ENCODE assay signal across 20 cellular contexts in the genomic region with DNA sequence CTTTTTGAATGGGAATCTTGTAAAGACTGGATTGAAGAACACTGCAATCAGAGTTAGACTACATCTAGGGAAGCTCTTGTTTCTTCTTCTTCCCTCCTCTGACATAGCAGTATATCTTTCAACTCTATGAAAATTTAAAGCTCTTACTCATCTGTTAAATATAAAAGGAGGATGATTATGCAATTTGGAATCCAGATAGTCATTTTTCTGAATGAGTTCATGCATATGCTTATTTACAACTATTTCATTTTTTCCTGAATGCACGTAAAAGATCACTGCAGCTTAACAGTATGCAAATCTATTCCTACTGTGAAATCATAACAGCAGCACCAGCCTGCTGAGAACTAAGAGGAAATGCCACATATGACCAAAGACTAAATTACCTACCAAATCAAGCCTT.
DNase-seq lines count a peak whose midpoint lies in the region; ATAC-seq, FAIRE-seq and TF ChIP-seq lines count a peak whose summit lies in the region.
"Had no signal": no experiment of that assay in that cellular context is flagged by ENCODE, and none has a peak within 500 bp of the region (broad histone marks: within the 10 kb centered on the region; RNA-seq: fewer than 3 reads in every experiment).

No MANE protein-coding gene starts in this region.

- H3K9me2 ChIP-seq in Karpas-422 (replicated peaks; ENCODE audit: insufficient read depth, low read length), result no peaks in the 10 kb centered on the region

- no peak overlapping the region for H3K4me3 Mint-ChIP-seq in memory B cell
- H3K4me3 Mint-ChIP-seq: activated naive CD4-positive, alpha-beta T cell treated with anti-CD3 and anti-CD28 coated beads for 36 hours; endodermal cell; T-helper 1 cell treated with Interleukin-12 subunit alpha and Interleukin-12 subunit beta and Interleukin-4 antibody, amounts not matched to agents 30 μg/mL and 1 μg/mL, for 36 hours had no signal

- H3K9me3 ChIP-seq in Karpas-422 (ENCODE audit: low read length), result no peaks in the 10 kb centered on the region
- H3K9me3 ChIP-seq: pancreas had no signal

- H3K4me3 ChIP-seq in Karpas-422 (ENCODE audit: low read length), result no peak overlapping the region
- no peak overlapping the region for H3K4me3 ChIP-seq in bronchial epithelial cell (ENCODE audit: low read depth, low read length)
- H3K4me3 ChIP-seq: pancreas, upper lobe of left lung had no signal

- H3K4me2 ChIP-seq in Karpas-422 (ENCODE audit: low read depth, low read length, poor library complexity, severe bottlenecking), result peak overlapping the region; percentile 33

- H3K9ac ChIP-seq in Karpas-422 (ENCODE audit: low read length), result no peak overlapping the region

- H3K36me3 Mint-ChIP-seq in memory B cell, result peaks cover 26% of the 10 kb centered on the region

- no peak for FAIRE-seq in bronchial epithelial cell (lab: Jason Lieb, UNC)
- FAIRE-seq: kidney, pancreas, small intestine had no signal

- no peaks in the 10 kb centered on the region for H3K79me2 ChIP-seq in Karpas-422 (ENCODE audit: low read length)

- H2AFZ ChIP-seq in Karpas-422 (ENCODE audit: low read length), result 0 out of 2 replicates have a peak overlapping the region, but pooled peaks have one; percentile 60

- DNase-seq in GM03348 (ENCODE audit: low spot score), result peak; percentile 44
- DNase-seq in Karpas-422, result peak; percentile 57
- peak; percentile 75 for DNase-seq in bronchial epithelial cell (ENCODE audit: low read depth)
- DNase-seq in memory B cell (ENCODE audit: low spot score in 2 of 2), result no peak
- DNase-seq: activated CD8-positive, alpha-beta memory T cell treated with anti-CD3 and anti-CD28 coated beads, Interleukin-2, amount 50 U/mL, for 4 hours; activated naive CD4-positive, alpha-beta T cell treated with anti-CD3 and anti-CD28 coated beads for 36 hours; AML-193; endodermal cell; kidney; NCI-H1930; pancreas; small intestine; stimulated activated naive CD4-positive, alpha-beta T cell treated with Interleukin-2 at 50 U/mL for 16 hours; upper lobe of left lung had no signal

- no peaks in the 10 kb centered on the region for H3K9me3 Mint-ChIP-seq in memory B cell
- H3K9me3 Mint-ChIP-seq: endodermal cell; T-helper 1 cell treated with Interleukin-12 subunit alpha and Interleukin-12 subunit beta and Interleukin-4 antibody, amounts not matched to agents 30 μg/mL and 1 μg/mL, for 36 hours had no signal

- H3K27ac ChIP-seq in Karpas-422 (ENCODE audit: low read length), result no peak overlapping the region
- H3K27ac ChIP-seq: pancreas, upper lobe of left lung had no signal

- TF ChIP-seq CTCF in bronchial epithelial cell (IDR thresholded peaks at IDR 0.05; ENCODE audit: insufficient read depth, low read length, severe bottlenecking), result no peak

- H4K20me1 ChIP-seq in Karpas-422 (ENCODE audit: insufficient read depth, low read depth, low read length), result no peaks in the 10 kb centered on the region

- H3K27me3 ChIP-seq in Karpas-422 (ENCODE audit: low read length), result no peaks in the 10 kb centered on the region
- no peaks in the 10 kb centered on the region for H3K27me3 ChIP-seq in bronchial epithelial cell (ENCODE audit: control insufficient read depth, insufficient read depth, low read length)
- H3K27me3 ChIP-seq: upper lobe of left lung had no signal

- H3K27ac Mint-ChIP-seq in memory B cell, result peak overlapping the region; percentile 53
- H3K27ac Mint-ChIP-seq: activated naive CD4-positive, alpha-beta T cell treated with anti-CD3 and anti-CD28 coated beads for 36 hours; endodermal cell; T-helper 1 cell treated with Interleukin-12 subunit alpha and Interleukin-12 subunit beta and Interleukin-4 antibody, amounts not matched to agents 30 μg/mL and 1 μg/mL, for 36 hours had no signal

- peaks cover 18% of the 10 kb centered on the region for H3K4me1 ChIP-seq in Karpas-422 (ENCODE audit: low read length)
- H3K4me1 ChIP-seq: pancreas, upper lobe of left lung had no signal

- H3K36me3 ChIP-seq in Karpas-422 (ENCODE audit: insufficient read depth, low read length) (no peaks in the 10 kb centered on the region), bronchial epithelial cell (ENCODE audit: control insufficient read depth, insufficient read depth, low read length) (no peaks in the 10 kb centered on the region)
- H3K36me3 ChIP-seq: pancreas, upper lobe of left lung had no signal

- peaks cover 15% of the 10 kb centered on the region for H3K4me1 Mint-ChIP-seq in memory B cell
- H3K4me1 Mint-ChIP-seq: endodermal cell had no signal

- H3K27me3 Mint-ChIP-seq in memory B cell, result no peaks in the 10 kb centered on the region

- peak; percentile 78 for ATAC-seq in memory B cell (ENCODE audit: low read depth)
- no peak for ATAC-seq in GM19463 (IDR thresholded peaks at IDR 0.05; ENCODE audit: unreplicated experiment)
- no peak for ATAC-seq in HG03045 (IDR thresholded peaks at IDR 0.05; ENCODE audit: unreplicated experiment)
- no peak for ATAC-seq in GM18873 (IDR thresholded peaks at IDR 0.05; ENCODE audit: low FRiP score, unreplicated experiment)
- no peak for ATAC-seq in GM18511 (IDR thresholded peaks at IDR 0.05; ENCODE audit: unreplicated experiment)
- ATAC-seq: activated CD4-positive, CD25-positive, alpha-beta regulatory T cell treated with anti-CD3 and anti-CD28 coated beads, Interleukin-2, amount 50 U/mL, for 24 hours; pancreas had no signal

Comparison
In these comparisons a context has a peak if more than half of its experiments do, and no peak if none do; other contexts are left out.
1. DNase-seq: peak in GM03348 (single experiment), Karpas-422 (single experiment) and bronchial epithelial cell (single experiment); none in memory B cell (0 of 2).